In the genomic region with DNA sequence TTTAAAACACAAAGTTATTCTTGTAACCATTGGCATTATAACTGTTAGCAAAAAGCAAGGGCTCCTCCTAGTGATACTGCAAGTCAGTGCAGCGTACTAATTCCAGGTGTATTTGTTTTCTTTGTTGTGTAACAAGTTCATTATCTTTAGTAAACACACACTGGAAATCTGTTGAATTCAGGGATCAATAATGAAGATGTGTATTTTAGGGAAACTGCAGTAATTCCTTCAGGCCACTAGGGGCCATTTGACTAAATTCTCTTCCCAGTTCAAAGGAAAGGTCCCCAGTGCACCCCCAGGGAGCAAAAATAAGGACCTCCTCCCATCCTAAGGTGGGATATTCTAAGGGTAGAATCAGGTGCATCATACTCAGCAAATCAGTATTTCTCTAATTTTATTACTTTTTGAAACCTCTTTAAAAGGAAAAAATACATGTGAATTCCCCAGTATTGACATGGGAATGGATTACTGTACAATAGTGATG, we compare ENCODE assay signal across 1 cellular context.
TF ChIP-seq lines count a peak whose summit lies in the region.

No MANE protein-coding gene starts in this region.

TF ChIP-seq in HepG2, 621 proteins besides CTCF, POLR2A, EP300 and RAD21 (continued from another document and continues in another):
- TF ChIP-seq, protein P1, sequence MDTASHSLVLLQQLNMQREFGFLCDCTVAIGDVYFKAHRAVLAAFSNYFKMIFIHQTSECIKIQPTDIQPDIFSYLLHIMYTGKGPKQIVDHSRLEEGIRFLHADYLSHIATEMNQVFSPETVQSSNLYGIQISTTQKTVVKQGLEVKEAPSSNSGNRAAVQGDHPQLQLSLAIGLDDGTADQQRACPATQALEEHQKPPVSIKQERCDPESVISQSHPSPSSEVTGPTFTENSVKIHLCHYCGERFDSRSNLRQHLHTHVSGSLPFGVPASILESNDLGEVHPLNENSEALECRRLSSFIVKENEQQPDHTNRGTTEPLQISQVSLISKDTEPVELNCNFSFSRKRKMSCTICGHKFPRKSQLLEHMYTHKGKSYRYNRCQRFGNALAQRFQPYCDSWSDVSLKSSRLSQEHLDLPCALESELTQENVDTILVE (CRISPR knock-in tag; IDR thresholded peaks at IDR 0.05), result peak; percentile 80; the same call in 1 of the 2 replicates
- peak; percentile 80; the same call in 1 of the 2 replicates for TF ChIP-seq SMAD3 (CRISPR knock-in tag; IDR thresholded peaks at IDR 0.05)
- peak; percentile 81 for TF ChIP-seq LCORL (IDR thresholded peaks at IDR 0.05)
- peak; percentile 69; the same call in 1 of the 2 replicates for TF ChIP-seq LCORL (CRISPR knock-in tag; IDR thresholded peaks at IDR 0.05)
- TF ChIP-seq, protein P2, sequence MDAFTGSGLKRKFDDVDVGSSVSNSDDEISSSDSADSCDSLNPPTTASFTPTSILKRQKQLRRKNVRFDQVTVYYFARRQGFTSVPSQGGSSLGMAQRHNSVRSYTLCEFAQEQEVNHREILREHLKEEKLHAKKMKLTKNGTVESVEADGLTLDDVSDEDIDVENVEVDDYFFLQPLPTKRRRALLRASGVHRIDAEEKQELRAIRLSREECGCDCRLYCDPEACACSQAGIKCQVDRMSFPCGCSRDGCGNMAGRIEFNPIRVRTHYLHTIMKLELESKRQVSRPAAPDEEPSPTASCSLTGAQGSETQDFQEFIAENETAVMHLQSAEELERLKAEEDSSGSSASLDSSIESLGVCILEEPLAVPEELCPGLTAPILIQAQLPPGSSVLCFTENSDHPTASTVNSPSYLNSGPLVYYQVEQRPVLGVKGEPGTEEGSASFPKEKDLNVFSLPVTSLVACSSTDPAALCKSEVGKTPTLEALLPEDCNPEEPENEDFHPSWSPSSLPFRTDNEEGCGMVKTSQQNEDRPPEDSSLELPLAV (CRISPR knock-in tag; conservative IDR thresholded peaks at IDR 0.05; ENCODE audit: low read depth), result no peak
- TF ChIP-seq THAP11 (CRISPR knock-in tag; IDR thresholded peaks at IDR 0.05), result peak; percentile 58; the same call in 1 of the 2 replicates
- TF ChIP-seq, protein P3, sequence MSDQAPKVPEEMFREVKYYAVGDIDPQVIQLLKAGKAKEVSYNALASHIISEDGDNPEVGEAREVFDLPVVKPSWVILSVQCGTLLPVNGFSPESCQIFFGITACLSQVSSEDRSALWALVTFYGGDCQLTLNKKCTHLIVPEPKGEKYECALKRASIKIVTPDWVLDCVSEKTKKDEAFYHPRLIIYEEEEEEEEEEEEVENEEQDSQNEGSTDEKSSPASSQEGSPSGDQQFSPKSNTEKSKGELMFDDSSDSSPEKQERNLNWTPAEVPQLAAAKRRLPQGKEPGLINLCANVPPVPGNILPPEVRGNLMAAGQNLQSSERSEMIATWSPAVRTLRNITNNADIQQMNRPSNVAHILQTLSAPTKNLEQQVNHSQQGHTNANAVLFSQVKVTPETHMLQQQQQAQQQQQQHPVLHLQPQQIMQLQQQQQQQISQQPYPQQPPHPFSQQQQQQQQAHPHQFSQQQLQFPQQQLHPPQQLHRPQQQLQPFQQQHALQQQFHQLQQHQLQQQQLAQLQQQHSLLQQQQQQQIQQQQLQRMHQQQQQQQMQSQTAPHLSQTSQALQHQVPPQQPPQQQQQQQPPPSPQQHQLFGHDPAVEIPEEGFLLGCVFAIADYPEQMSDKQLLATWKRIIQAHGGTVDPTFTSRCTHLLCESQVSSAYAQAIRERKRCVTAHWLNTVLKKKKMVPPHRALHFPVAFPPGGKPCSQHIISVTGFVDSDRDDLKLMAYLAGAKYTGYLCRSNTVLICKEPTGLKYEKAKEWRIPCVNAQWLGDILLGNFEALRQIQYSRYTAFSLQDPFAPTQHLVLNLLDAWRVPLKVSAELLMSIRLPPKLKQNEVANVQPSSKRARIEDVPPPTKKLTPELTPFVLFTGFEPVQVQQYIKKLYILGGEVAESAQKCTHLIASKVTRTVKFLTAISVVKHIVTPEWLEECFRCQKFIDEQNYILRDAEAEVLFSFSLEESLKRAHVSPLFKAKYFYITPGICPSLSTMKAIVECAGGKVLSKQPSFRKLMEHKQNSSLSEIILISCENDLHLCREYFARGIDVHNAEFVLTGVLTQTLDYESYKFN (CRISPR knock-in tag; conservative IDR thresholded peaks at IDR 0.05), result peak; percentile 36; the same call in 1 of the 2 replicates
- TF ChIP-seq, protein P4, sequence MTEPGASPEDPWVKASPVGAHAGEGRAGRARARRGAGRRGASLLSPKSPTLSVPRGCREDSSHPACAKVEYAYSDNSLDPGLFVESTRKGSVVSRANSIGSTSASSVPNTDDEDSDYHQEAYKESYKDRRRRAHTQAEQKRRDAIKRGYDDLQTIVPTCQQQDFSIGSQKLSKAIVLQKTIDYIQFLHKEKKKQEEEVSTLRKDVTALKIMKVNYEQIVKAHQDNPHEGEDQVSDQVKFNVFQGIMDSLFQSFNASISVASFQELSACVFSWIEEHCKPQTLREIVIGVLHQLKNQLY (CRISPR knock-in tag; IDR thresholded peaks at IDR 0.05), result peak; percentile 33; the same call in 1 of the 2 replicates
- 0 out of 2 replicates have a peak, but pooled peaks have one; percentile 45 for TF ChIP-seq KLF6 (CRISPR knock-in tag; IDR thresholded peaks at IDR 0.05)
- no peak for TF ChIP-seq AKAP8 (CRISPR knock-in tag; IDR thresholded peaks at IDR 0.05)
- TF ChIP-seq ZSCAN25 (CRISPR knock-in tag; IDR thresholded peaks at IDR 0.05), result no peak
- peak; percentile 76 for TF ChIP-seq SIX1 (CRISPR knock-in tag; IDR thresholded peaks at IDR 0.05; ENCODE audit: borderline replicate concordance)
- peak; percentile 91 for TF ChIP-seq SMC3 (IDR thresholded peaks at IDR 0.05; ENCODE audit: low read length)
- TF ChIP-seq, protein P5, sequence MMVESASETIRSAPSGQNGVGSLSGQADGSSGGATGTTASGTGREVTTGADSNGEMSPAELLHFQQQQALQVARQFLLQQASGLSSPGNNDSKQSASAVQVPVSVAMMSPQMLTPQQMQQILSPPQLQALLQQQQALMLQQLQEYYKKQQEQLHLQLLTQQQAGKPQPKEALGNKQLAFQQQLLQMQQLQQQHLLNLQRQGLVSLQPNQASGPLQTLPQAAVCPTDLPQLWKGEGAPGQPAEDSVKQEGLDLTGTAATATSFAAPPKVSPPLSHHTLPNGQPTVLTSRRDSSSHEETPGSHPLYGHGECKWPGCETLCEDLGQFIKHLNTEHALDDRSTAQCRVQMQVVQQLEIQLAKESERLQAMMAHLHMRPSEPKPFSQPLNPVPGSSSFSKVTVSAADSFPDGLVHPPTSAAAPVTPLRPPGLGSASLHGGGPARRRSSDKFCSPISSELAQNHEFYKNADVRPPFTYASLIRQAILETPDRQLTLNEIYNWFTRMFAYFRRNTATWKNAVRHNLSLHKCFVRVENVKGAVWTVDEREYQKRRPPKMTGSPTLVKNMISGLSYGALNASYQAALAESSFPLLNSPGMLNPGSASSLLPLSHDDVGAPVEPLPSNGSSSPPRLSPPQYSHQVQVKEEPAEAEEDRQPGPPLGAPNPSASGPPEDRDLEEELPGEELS (CRISPR knock-in tag; IDR thresholded peaks at IDR 0.05), result peak; percentile 98
- TF ChIP-seq PAF1 (CRISPR knock-in tag; IDR thresholded peaks at IDR 0.05), result no peak
- TF ChIP-seq ZEB1 (IDR thresholded peaks at IDR 0.05; ENCODE audit: insufficient replicate concordance, low read depth), result peak; percentile 76
- TF ChIP-seq, protein P6, sequence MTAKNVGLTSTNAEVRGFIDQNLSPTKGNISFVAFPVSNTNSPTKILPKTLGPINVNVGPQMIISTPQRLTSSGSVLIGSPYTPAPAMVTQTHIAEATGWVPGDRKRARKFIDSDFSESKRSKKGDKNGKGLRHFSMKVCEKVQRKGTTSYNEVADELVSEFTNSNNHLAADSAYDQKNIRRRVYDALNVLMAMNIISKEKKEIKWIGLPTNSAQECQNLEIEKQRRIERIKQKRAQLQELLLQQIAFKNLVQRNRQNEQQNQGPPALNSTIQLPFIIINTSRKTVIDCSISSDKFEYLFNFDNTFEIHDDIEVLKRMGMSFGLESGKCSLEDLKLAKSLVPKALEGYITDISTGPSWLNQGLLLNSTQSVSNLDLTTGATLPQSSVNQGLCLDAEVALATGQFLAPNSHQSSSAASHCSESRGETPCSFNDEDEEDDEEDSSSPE (CRISPR knock-in tag; IDR thresholded peaks at IDR 0.05), result 0 out of 2 replicates have a peak, but pooled peaks have one; percentile 23
- peak; percentile 37; the same call in 1 of the 2 replicates for TF ChIP-seq GATAD1 (CRISPR knock-in tag; IDR thresholded peaks at IDR 0.05)
- 0 out of 2 replicates have a peak, but pooled peaks have one; percentile 15 for TF ChIP-seq NR2C2 (CRISPR knock-in tag; IDR thresholded peaks at IDR 0.05; ENCODE audit: borderline replicate concordance)
- peak; percentile 51 for TF ChIP-seq TEAD3 (CRISPR knock-in tag; optimal IDR thresholded peaks at IDR 0.05; ENCODE audit: borderline replicate concordance)
- peak; percentile 62 for TF ChIP-seq MED1 (CRISPR knock-in tag; IDR thresholded peaks at IDR 0.05)
- 0 out of 2 replicates have a peak, but pooled peaks have one; percentile 27 for TF ChIP-seq ELF3 (CRISPR knock-in tag; IDR thresholded peaks at IDR 0.05)
- TF ChIP-seq, protein P7, sequence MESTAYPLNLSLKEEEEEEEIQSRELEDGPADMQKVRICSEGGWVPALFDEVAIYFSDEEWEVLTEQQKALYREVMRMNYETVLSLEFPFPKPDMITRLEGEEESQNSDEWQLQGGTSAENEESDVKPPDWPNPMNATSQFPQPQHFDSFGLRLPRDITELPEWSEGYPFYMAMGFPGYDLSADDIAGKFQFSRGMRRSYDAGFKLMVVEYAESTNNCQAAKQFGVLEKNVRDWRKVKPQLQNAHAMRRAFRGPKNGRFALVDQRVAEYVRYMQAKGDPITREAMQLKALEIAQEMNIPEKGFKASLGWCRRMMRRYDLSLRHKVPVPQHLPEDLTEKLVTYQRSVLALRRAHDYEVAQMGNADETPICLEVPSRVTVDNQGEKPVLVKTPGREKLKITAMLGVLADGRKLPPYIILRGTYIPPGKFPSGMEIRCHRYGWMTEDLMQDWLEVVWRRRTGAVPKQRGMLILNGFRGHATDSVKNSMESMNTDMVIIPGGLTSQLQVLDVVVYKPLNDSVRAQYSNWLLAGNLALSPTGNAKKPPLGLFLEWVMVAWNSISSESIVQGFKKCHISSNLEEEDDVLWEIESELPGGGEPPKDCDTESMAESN (CRISPR knock-in tag; conservative IDR thresholded peaks at IDR 0.05), result peak; percentile 70
- peak; percentile 40; the same call in 1 of the 2 replicates for TF ChIP-seq KAT2B (IDR thresholded peaks at IDR 0.05; ENCODE audit: borderline replicate concordance, low read depth, low read length)
- TF ChIP-seq, protein P8, sequence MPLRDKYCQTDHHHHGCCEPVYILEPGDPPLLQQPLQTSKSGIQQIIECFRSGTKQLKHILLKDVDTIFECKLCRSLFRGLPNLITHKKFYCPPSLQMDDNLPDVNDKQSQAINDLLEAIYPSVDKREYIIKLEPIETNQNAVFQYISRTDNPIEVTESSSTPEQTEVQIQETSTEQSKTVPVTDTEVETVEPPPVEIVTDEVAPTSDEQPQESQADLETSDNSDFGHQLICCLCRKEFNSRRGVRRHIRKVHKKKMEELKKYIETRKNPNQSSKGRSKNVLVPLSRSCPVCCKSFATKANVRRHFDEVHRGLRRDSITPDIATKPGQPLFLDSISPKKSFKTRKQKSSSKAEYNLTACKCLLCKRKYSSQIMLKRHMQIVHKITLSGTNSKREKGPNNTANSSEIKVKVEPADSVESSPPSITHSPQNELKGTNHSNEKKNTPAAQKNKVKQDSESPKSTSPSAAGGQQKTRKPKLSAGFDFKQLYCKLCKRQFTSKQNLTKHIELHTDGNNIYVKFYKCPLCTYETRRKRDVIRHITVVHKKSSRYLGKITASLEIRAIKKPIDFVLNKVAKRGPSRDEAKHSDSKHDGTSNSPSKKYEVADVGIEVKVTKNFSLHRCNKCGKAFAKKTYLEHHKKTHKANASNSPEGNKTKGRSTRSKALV (CRISPR knock-in tag; IDR thresholded peaks at IDR 0.05), result 0 out of 2 replicates have a peak, but pooled peaks have one; percentile 39
- TF ChIP-seq, protein P9, sequence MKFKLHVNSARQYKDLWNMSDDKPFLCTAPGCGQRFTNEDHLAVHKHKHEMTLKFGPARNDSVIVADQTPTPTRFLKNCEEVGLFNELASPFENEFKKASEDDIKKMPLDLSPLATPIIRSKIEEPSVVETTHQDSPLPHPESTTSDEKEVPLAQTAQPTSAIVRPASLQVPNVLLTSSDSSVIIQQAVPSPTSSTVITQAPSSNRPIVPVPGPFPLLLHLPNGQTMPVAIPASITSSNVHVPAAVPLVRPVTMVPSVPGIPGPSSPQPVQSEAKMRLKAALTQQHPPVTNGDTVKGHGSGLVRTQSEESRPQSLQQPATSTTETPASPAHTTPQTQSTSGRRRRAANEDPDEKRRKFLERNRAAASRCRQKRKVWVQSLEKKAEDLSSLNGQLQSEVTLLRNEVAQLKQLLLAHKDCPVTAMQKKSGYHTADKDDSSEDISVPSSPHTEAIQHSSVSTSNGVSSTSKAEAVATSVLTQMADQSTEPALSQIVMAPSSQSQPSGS (CRISPR knock-in tag; IDR thresholded peaks at IDR 0.05), result peak; percentile 53; the same call in 1 of the 2 replicates
- TF ChIP-seq, protein P10, sequence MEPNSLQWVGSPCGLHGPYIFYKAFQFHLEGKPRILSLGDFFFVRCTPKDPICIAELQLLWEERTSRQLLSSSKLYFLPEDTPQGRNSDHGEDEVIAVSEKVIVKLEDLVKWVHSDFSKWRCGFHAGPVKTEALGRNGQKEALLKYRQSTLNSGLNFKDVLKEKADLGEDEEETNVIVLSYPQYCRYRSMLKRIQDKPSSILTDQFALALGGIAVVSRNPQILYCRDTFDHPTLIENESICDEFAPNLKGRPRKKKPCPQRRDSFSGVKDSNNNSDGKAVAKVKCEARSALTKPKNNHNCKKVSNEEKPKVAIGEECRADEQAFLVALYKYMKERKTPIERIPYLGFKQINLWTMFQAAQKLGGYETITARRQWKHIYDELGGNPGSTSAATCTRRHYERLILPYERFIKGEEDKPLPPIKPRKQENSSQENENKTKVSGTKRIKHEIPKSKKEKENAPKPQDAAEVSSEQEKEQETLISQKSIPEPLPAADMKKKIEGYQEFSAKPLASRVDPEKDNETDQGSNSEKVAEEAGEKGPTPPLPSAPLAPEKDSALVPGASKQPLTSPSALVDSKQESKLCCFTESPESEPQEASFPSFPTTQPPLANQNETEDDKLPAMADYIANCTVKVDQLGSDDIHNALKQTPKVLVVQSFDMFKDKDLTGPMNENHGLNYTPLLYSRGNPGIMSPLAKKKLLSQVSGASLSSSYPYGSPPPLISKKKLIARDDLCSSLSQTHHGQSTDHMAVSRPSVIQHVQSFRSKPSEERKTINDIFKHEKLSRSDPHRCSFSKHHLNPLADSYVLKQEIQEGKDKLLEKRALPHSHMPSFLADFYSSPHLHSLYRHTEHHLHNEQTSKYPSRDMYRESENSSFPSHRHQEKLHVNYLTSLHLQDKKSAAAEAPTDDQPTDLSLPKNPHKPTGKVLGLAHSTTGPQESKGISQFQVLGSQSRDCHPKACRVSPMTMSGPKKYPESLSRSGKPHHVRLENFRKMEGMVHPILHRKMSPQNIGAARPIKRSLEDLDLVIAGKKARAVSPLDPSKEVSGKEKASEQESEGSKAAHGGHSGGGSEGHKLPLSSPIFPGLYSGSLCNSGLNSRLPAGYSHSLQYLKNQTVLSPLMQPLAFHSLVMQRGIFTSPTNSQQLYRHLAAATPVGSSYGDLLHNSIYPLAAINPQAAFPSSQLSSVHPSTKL (CRISPR knock-in tag; IDR thresholded peaks at IDR 0.05), result peak; percentile 80
- TF ChIP-seq NCOA2 (CRISPR knock-in tag; IDR thresholded peaks at IDR 0.05), result peak; percentile 71
- no peak for TF ChIP-seq NR2F6 (IDR thresholded peaks at IDR 0.05)
- 0 out of 2 replicates have a peak, but pooled peaks have one; percentile 33 for TF ChIP-seq NR2F6 (CRISPR knock-in tag; IDR thresholded peaks at IDR 0.05)
- 0 out of 2 replicates have a peak, but pooled peaks have one; percentile 27 for TF ChIP-seq HMG20B (CRISPR knock-in tag; conservative IDR thresholded peaks at IDR 0.05)
- peak; percentile 41; the same call in 1 of the 2 replicates for TF ChIP-seq NR2F2 (IDR thresholded peaks at IDR 0.05; ENCODE audit: borderline replicate concordance, low read depth)
- TF ChIP-seq FOXA3 (CRISPR knock-in tag; IDR thresholded peaks at IDR 0.05), result peak; percentile 92
- TF ChIP-seq NFIC (IDR thresholded peaks at IDR 0.05; ENCODE audit: low read length), result peak; percentile 63; the same call in 1 of the 2 replicates
- TF ChIP-seq BCL6 (CRISPR knock-in tag; IDR thresholded peaks at IDR 0.05), result peak; percentile 87
- no peak for TF ChIP-seq PAWR (CRISPR knock-in tag; IDR thresholded peaks at IDR 0.05; ENCODE audit: borderline replicate concordance)
